In the genomic region with DNA sequence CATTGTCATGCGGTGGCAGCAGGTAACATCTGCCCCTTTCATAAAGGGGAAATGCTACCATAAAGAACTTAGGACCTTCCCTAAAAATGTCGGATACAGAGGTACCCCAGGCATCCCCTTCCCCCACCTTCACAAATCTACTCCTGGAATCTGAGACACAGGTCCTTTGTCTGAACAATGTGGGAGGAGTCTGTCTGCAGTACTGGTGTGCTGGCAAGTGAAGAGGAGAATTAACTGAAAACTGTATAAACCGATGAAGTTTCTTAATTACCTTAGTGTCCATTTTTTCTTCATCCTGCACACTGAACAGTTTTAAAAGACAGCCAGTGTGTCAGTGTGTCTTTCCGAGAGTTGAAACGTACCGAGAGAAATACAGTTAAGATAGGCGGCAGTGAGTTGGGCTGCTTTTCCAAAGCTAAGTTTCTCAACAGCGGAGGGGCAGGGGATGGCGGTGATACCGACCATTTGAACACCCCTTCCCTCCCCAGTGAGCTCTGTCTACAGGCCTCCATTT, we compare ENCODE assay signal across 8 cellular contexts. TPM values are rescaled to one million over a fixed set of nuclear protein-coding genes. Genes with fewer than 3 reads are reported as not detected.
DNase-seq lines count a peak whose midpoint lies in the region; ATAC-seq and TF ChIP-seq lines count a peak whose summit lies in the region.

No MANE protein-coding gene starts in this region.

- H3K27ac ChIP-seq in lower lobe of right lung, result peak overlapping the region; percentile 90

- no peaks in the 10 kb centered on the region for H3K9me3 ChIP-seq in lower lobe of right lung

- ATAC-seq in lower lobe of right lung (no peak), GM18868 (IDR thresholded peaks at IDR 0.05; ENCODE audit: unreplicated experiment) (no peak)

- no peak for TF ChIP-seq CTCF in choroid plexus epithelial cell (conservative IDR thresholded peaks at IDR 0.05; ENCODE audit: low read depth, low read length)
- TF ChIP-seq CTCF in lower lobe of right lung (IDR thresholded peaks at IDR 0.05), result no peak

- no peaks in the 10 kb centered on the region for H3K36me3 ChIP-seq in lower lobe of right lung

- intact Hi-C loops in lower lobe of right lung (cut with DNase I), result no loop called here

- no peaks in the 10 kb centered on the region for H3K27me3 ChIP-seq in lower lobe of right lung (ENCODE audit: low read depth)

- peak overlapping the region; percentile 92 for H3K4me3 ChIP-seq in choroid plexus epithelial cell (ENCODE audit: low read depth, low read length)
- peak overlapping the region; percentile 81 for H3K4me3 ChIP-seq in lower lobe of right lung

- H3K4me1 ChIP-seq in lower lobe of right lung, result peaks cover 39% of the 10 kb centered on the region

- DNase-seq in activated T-cell treated with anti-CD3 and anti-CD28 coated beads, Interleukin-2, amount 50 U/mL, for 1 hour, result peak; percentile 37
- no peak for DNase-seq in activated T-cell treated with anti-CD3 and anti-CD28 coated beads for 4 hours
- peak; percentile 44 for DNase-seq in NCI-H1694 (lab: John Stamatoyannopoulos, UW)
- peak in 3 of 5 donors; percentile 6 to 55 (median 22) for DNase-seq in T-helper 1 cell
- peak; percentile 61 for DNase-seq in choroid plexus epithelial cell (ENCODE audit: low read depth)
- no peak for DNase-seq in lower lobe of right lung
- DNase-seq in stromal cell of bone marrow (ENCODE audit: low read depth), result peak; percentile 2

RNA-seq across cellular contexts. Expression of gene MEX3C, which starts 1.8 kb away (rescaled TPM):
- total RNA-seq in lower lobe of right lung, result 21.2 TPM

Comparison
In these comparisons a context has a peak if more than half of its experiments do, and no peak if none do; other contexts are left out.
1. DNase-seq: peak in activated T-cell treated with anti-CD3 and anti-CD28 coated beads, Interleukin-2, amount 50 U/mL, for 1 hour (single experiment), NCI-H1694 (single experiment), T-helper 1 cell (3 of 5), choroid plexus epithelial cell (single experiment) and stromal cell of bone marrow (single experiment); none in activated T-cell treated with anti-CD3 and anti-CD28 coated beads for 4 hours (single experiment) and lower lobe of right lung (single experiment).